In genomic region chr20:38875170-38875993, GRCh38 we compare ENCODE assay signal across 8 cellular contexts. TPM values are rescaled to one million over a fixed set of nuclear protein-coding genes. Genes with fewer than 3 reads are reported as not detected.
DNase-seq lines count a peak whose midpoint lies in the region; ATAC-seq and TF ChIP-seq lines count a peak whose summit lies in the region.

No MANE protein-coding gene starts in this region.

- H3K4me2 ChIP-seq in DND-41 (ENCODE audit: insufficient read depth, low read length), result peak overlapping the region; percentile 75

- peak overlapping the region; percentile 54 for H2AFZ ChIP-seq in DND-41 (ENCODE audit: low read depth, low read length)

- no peaks in the 10 kb centered on the region for H3K9me3 ChIP-seq in DND-41 (ENCODE audit: insufficient read depth, low read length, severe bottlenecking)
- no peaks in the 10 kb centered on the region for H3K9me3 ChIP-seq in left ventricle myocardium inferior (replicated peaks)

- H3K4me1 ChIP-seq in DND-41 (ENCODE audit: insufficient read depth, low read length) (peaks cover 48% of the 10 kb centered on the region), left ventricle myocardium inferior (peaks cover 48% of the 10 kb centered on the region)

- POLR2A ChIA-PET in activated CD4-positive, alpha-beta memory T cell treated with anti-CD3 and anti-CD28 coated beads for 36 hours (lab: Charles Lee), result interaction anchor here (1.0 to 4.5 kb wide), 10 partner anchors 12 to 128 kb away, joined by 3 to 36 read pairs (median 5); partner anchors contain the start of gene PPP1R16B

- peak; percentile 83 for DNase-seq in DND-41
- DNase-seq in activated CD4-positive, alpha-beta memory T cell treated with anti-CD3 and anti-CD28 coated beads for 36 hours, result peak; percentile 73
- DNase-seq in left ventricle myocardium inferior, result no peak
- peak; percentile 67 for DNase-seq in superior temporal gyrus (ENCODE audit: extremely low spot score)
- DNase-seq in NCI-H1092 (lab: John Stamatoyannopoulos, UW), result no peak
- DNase-seq in nucleus accumbens (lab: John Stamatoyannopoulos, UW), result no peak

- peak overlapping the region; percentile 69 for H3K4me3 Mint-ChIP-seq in activated CD4-positive, alpha-beta memory T cell treated with anti-CD3 and anti-CD28 coated beads for 36 hours

- no peaks in the 10 kb centered on the region for H4K20me1 ChIP-seq in DND-41 (ENCODE audit: insufficient read depth, low read length)

- no peak for TF ChIP-seq CTCF in DND-41 (IDR thresholded peaks at IDR 0.05; ENCODE audit: borderline replicate concordance, extremely low read depth, low read length, poor library complexity, severe bottlenecking)
- no peak for TF ChIP-seq CTCF in left ventricle myocardium inferior (IDR thresholded peaks at IDR 0.05; ENCODE audit: borderline replicate concordance)

- H3K4me3 ChIP-seq in DND-41 (ENCODE audit: low read depth in 1 of 2, low read length in 2 of 2) (peak overlapping the region; percentile 4 to 54; a peak in 3 of 4 replicates), left ventricle myocardium inferior (peak overlapping the region; percentile 11)

- H3K36me3 ChIP-seq in DND-41 (ENCODE audit: insufficient read depth, low read length) (no peaks in the 10 kb centered on the region), left ventricle myocardium inferior (no peaks in the 10 kb centered on the region)

- CTCF ChIA-PET in activated CD4-positive, alpha-beta memory T cell treated with anti-CD3 and anti-CD28 coated beads for 36 hours (lab: Charles Lee), result interaction anchor here (1.0 to 7.0 kb wide), 5 partner anchors 14 to 68 kb away, joined by 3 to 34 read pairs (median 4); no protein-coding TSS in a partner anchor

- no peaks in the 10 kb centered on the region for H3K79me2 ChIP-seq in DND-41 (ENCODE audit: insufficient read depth, low read length)

- H3K9me3 Mint-ChIP-seq in activated CD4-positive, alpha-beta memory T cell treated with anti-CD3 and anti-CD28 coated beads for 36 hours, result no peaks in the 10 kb centered on the region

- H3K27ac ChIP-seq in DND-41 (ENCODE audit: low read length) (peak overlapping the region; percentile 85), left ventricle myocardium inferior (replicated peaks) (peak overlapping the region; percentile 77)

- H3K27ac Mint-ChIP-seq in activated CD4-positive, alpha-beta memory T cell treated with anti-CD3 and anti-CD28 coated beads for 36 hours, result peak overlapping the region; percentile 94

- ATAC-seq in DND-41 (ENCODE audit: insufficient read depth, low read depth) (peak; percentile 81), GM19455 (IDR thresholded peaks at IDR 0.05; ENCODE audit: unreplicated experiment) (peak; percentile 69), HG03469 (IDR thresholded peaks at IDR 0.05; ENCODE audit: unreplicated experiment) (peak; percentile 40)

- H3K27me3 ChIP-seq in DND-41 (ENCODE audit: insufficient read depth, low read length, poor library complexity), result no peaks in the 10 kb centered on the region
- H3K27me3 ChIP-seq in left ventricle myocardium inferior (ENCODE audit: low read depth), result peaks cover 62% of the 10 kb centered on the region

- H3K4me1 Mint-ChIP-seq in activated CD4-positive, alpha-beta memory T cell treated with anti-CD3 and anti-CD28 coated beads for 36 hours (ENCODE audit: low read depth), result peaks cover 88% of the 10 kb centered on the region

- peaks cover 14% of the 10 kb centered on the region for H3K36me3 Mint-ChIP-seq in activated CD4-positive, alpha-beta memory T cell treated with anti-CD3 and anti-CD28 coated beads for 36 hours

- H3K27me3 Mint-ChIP-seq in activated CD4-positive, alpha-beta memory T cell treated with anti-CD3 and anti-CD28 coated beads for 36 hours, result no peaks in the 10 kb centered on the region

- peak overlapping the region; percentile 51 for H3K9ac ChIP-seq in DND-41 (ENCODE audit: low read depth, low read length)

- intact Hi-C loops in activated CD4-positive, alpha-beta memory T cell treated with anti-CD3 and anti-CD28 coated beads for 36 hours (cut with micrococcal nuclease), result loop anchor here (2.0 kb wide), 1 partner anchor 87 kb away; the partner anchor contains the start of gene DHX35
- intact Hi-C loops in left ventricle myocardium inferior (cut with micrococcal nuclease), result loop anchor here (10.0 kb wide), 1 partner anchor 71 kb away; the partner anchor contains the start of gene PPP1R16B

RNA-seq across cellular contexts. Expression of gene FAM83D, which starts 50.8 kb away (rescaled TPM):
- total RNA-seq in activated CD4-positive, alpha-beta memory T cell treated with anti-CD3 and anti-CD28 coated beads for 36 hours, result 10 to 100 TPM; 11.1 to 11.2 TPM
- 0.77 TPM for total RNA-seq in left ventricle myocardium inferior

Comparison
In these comparisons a context has a peak if more than half of its experiments do, and no peak if none do; other contexts are left out.
1. DNase-seq: peak in DND-41 (single experiment), activated CD4-positive, alpha-beta memory T cell treated with anti-CD3 and anti-CD28 coated beads for 36 hours (single experiment) and superior temporal gyrus (single experiment); none in left ventricle myocardium inferior (single experiment), NCI-H1092 (single experiment) and nucleus accumbens (0 of 56).
2. Peak in every context shown above with its lines, with median percentiles within 50 percentile points of each other: ATAC-seq.